ENCODE assay signal across 11 cellular contexts in genomic region chr16:85003723-85004586, GRCh38. TPM values are rescaled to one million over a fixed set of nuclear protein-coding genes. Genes with fewer than 3 reads are reported as not detected.
DNase-seq lines count a peak whose midpoint lies in the region; ATAC-seq and TF ChIP-seq lines count a peak whose summit lies in the region.
"Had no signal": no experiment of that assay in that cellular context is flagged by ENCODE, and none has a peak within 500 bp of the region (broad histone marks: within the 10 kb centered on the region; RNA-seq: fewer than 3 reads in every experiment).

No MANE protein-coding gene starts in this region.

- no peak overlapping the region for H3K4me3 ChIP-seq in BLaER1
- H3K4me3 ChIP-seq in WI38 (ENCODE audit: low read depth, low read length): peak overlapping the region; percentile 36
- H3K4me3 ChIP-seq in cardiac muscle cell: no peak overlapping the region
- H3K4me3 ChIP-seq in psoas muscle: no peak overlapping the region
- H3K4me3 ChIP-seq: HAP-1 had no signal

- H3K9me3 Mint-ChIP-seq in natural killer cell (no peaks in the 10 kb centered on the region), endothelial cell (ENCODE audit: unreplicated experiment) (no peaks in the 10 kb centered on the region)

- no peaks in the 10 kb centered on the region for H3K36me3 Mint-ChIP-seq in natural killer cell
- H3K36me3 Mint-ChIP-seq in endothelial cell (ENCODE audit: low read depth, unreplicated experiment): no peaks in the 10 kb centered on the region

- H3K27ac ChIP-seq in BLaER1: no peak overlapping the region
- peak overlapping the region; percentile 51 for H3K27ac ChIP-seq in cardiac muscle cell
- peak overlapping the region; percentile 32 for H3K27ac ChIP-seq in psoas muscle
- H3K27ac ChIP-seq: HL-60 had no signal

- ATAC-seq in psoas muscle (peak; percentile 3 to 13 (median 7)), natural killer cell (no peak), GM21786 (IDR thresholded peaks at IDR 0.05; ENCODE audit: unreplicated experiment) (no peak)

- TF ChIP-seq CTCF in WI38 (IDR thresholded peaks at IDR 0.05; ENCODE audit: low read depth, low read length) (no peak), cardiac muscle cell (IDR thresholded peaks at IDR 0.05; ENCODE audit: low read depth, low read length) (no peak), psoas muscle (IDR thresholded peaks at IDR 0.05) (no peak), natural killer cell (IDR thresholded peaks at IDR 0.05) (no peak), endothelial cell (IDR thresholded peaks at IDR 0.05; ENCODE audit: unreplicated experiment) (no peak)

- peak overlapping the region in 1 of 2 donors; percentile 78 for H3K27ac Mint-ChIP-seq in natural killer cell
- no peak overlapping the region for H3K27ac Mint-ChIP-seq in endothelial cell (ENCODE audit: unreplicated experiment)

- H3K4me1 Mint-ChIP-seq in natural killer cell (peaks cover 57 to 66% of the 10 kb centered on the region in 2 donors), endothelial cell (ENCODE audit: unreplicated experiment) (peaks cover 38% of the 10 kb centered on the region)

- H3K4me3 Mint-ChIP-seq in natural killer cell: no peak overlapping the region
- no peak overlapping the region for H3K4me3 Mint-ChIP-seq in endothelial cell (ENCODE audit: unreplicated experiment)

- H3K27me3 ChIP-seq in BLaER1 (no peaks in the 10 kb centered on the region), cardiac muscle cell (no peaks in the 10 kb centered on the region), psoas muscle (ENCODE audit: insufficient read depth in 3 of 3, low read length in 2 of 3) (no peaks in the 10 kb centered on the region)

- H4K20me1 ChIP-seq in BLaER1: peaks cover 100% of the 10 kb centered on the region

- 49 to 67% (median 60%) methylated on average over 16 of the region's 16 CpGs for WGBS in psoas muscle, 3 donors

- H3K27me3 Mint-ChIP-seq in natural killer cell (ENCODE audit: low read depth in 2 of 2) (no peaks in the 10 kb centered on the region), endothelial cell (ENCODE audit: unreplicated experiment) (peaks cover 3% of the 10 kb centered on the region)

- no peak overlapping the region for H3K9ac ChIP-seq in BLaER1

- H3K4me1 ChIP-seq in BLaER1 (peaks cover 61% of the 10 kb centered on the region), cardiac muscle cell (ENCODE audit: low read depth) (peaks cover 40% of the 10 kb centered on the region), psoas muscle (peaks cover 73% of the 10 kb centered on the region)

- H3K9me3 ChIP-seq in BLaER1: no peaks in the 10 kb centered on the region
- H3K9me3 ChIP-seq in cardiac muscle cell (ENCODE audit: low read depth): no peaks in the 10 kb centered on the region
- no peaks in the 10 kb centered on the region for H3K9me3 ChIP-seq in psoas muscle
- H3K9me3 ChIP-seq: HAP-1 had no signal

- H3K36me3 ChIP-seq in BLaER1 (peaks cover 46% of the 10 kb centered on the region), cardiac muscle cell (no peaks in the 10 kb centered on the region), psoas muscle (ENCODE audit: insufficient read depth in 1 of 2, low read depth in 1 of 2) (no peaks in the 10 kb centered on the region)

- DNase-seq in cardiac muscle cell (ENCODE audit: low read depth in 1 of 2, low spot score in 1 of 2) (no peak), psoas muscle (peak in 1 of 2 donors; percentile 31), natural killer cell (no peak), endothelial cell (ENCODE audit: low spot score) (no peak), HUDEP-2 (lab: John Stamatoyannopoulos, UW; ENCODE audit: unreplicated experiment in 76 of 76) (no peak)
- DNase-seq: stimulated activated CD4-positive, alpha-beta T cell treated with anti-CD3 and anti-CD28 coated beads, Interleukin-4, amount 100 ng/mL, for 4 hours had no signal

- intact Hi-C loops in psoas muscle (cut with DNase I): no loop called here
- intact Hi-C loops in natural killer cell (cut with micrococcal nuclease): no loop called here

- H3K4me2 ChIP-seq in BLaER1: peak overlapping the region; percentile 88

RNA-seq across cellular contexts. Expression of gene ZDHHC7, which starts 7.4 kb away (rescaled TPM):
- total RNA-seq in cardiac muscle cell: 65.0 and 70.1 TPM in 2 replicates
- 57.8 and 71.6 TPM in 2 replicates for polyA plus RNA-seq in cardiac muscle cell
- 10 to 100 TPM; 33.2 to 52.3 (median 44.8) TPM for total RNA-seq in psoas muscle
- polyA plus RNA-seq in psoas muscle: 10 to 100 TPM; 19.7 to 96.0 (median 26.6) TPM
- 10 to 100 TPM; 37.9 to 64.9 (median 45.2) TPM for total RNA-seq in natural killer cell
- total RNA-seq in endothelial cell (ENCODE audit: unreplicated experiment): 46.5 TPM

RNA-seq across cellular contexts. Expression of gene KIAA0513, which starts 23.6 kb away (rescaled TPM):
- total RNA-seq in cardiac muscle cell (23.4 and 24.6 TPM in 2 replicates), psoas muscle (10 to 100 TPM in 3 of 4 donors, 1 to 10 TPM in 1; 8.7 to 14.3 (median 13.3) TPM), natural killer cell (10 to 100 TPM in 2 of 3 donors, 1 to 10 TPM in 1; 7.9 to 17.7 (median 12.1) TPM), endothelial cell (ENCODE audit: unreplicated experiment) (5.5 TPM)
- polyA plus RNA-seq in cardiac muscle cell (12.8 and 29.1 TPM in 2 replicates), psoas muscle (10 to 100 TPM in 1 of 3 donors, 1 to 10 TPM in 2; 3.6 to 18.2 (median 3.9) TPM)

Comparison
In these comparisons a context has a peak if more than half of its experiments do, and no peak if none do; other contexts are left out.
1. ATAC-seq: peak in psoas muscle (4 of 4); none in natural killer cell (0 of 3) and GM21786 (single experiment).